Comparison of ENCODE assay signal across 23 cellular contexts in the genomic region with DNA sequence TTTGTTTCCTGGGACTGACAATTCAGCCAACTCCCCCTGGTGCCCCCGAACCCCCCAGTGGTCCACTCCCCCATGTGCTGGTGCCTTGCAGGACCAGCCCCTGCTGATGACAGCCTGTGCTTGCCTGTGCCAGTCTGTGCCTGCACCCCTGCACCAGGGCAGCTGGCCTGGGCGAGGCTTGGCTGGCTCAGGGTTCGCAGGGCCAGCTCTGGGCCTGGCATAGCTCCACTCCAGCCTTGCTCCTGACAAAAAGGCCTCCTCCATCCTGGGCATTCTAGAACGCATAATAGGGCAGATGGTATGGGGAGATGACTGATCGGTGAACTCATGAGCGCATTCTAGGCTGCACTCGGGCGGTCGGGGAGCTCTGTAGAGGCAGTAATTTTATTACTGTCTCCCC. TPM values are rescaled to one million over a fixed set of nuclear protein-coding genes. Genes with fewer than 3 reads are reported as not detected.
DNase-seq lines count a peak whose midpoint lies in the region; ATAC-seq and TF ChIP-seq lines count a peak whose summit lies in the region.
"Had no signal": no experiment of that assay in that cellular context is flagged by ENCODE, and none has a peak within 500 bp of the region (broad histone marks: within the 10 kb centered on the region; RNA-seq: fewer than 3 reads in every experiment).

No MANE protein-coding gene starts in this region.

- H3K27ac Mint-ChIP-seq in brain (peak overlapping the region; percentile 56 to 98 (median 84)), progenitor cell of endocrine pancreas (no peak overlapping the region)
- no peak overlapping the region for H3K27ac Mint-ChIP-seq in activated CD8-positive, alpha-beta T cell treated with anti-CD3 and anti-CD28 coated beads for 36 hours
- H3K27ac Mint-ChIP-seq: activated CD4-positive, alpha-beta memory T cell treated with anti-CD3 and anti-CD28 coated beads for 36 hours; activated naive CD8-positive, alpha-beta T cell; neural progenitor cell; stimulated activated naive CD8-positive, alpha-beta T cell treated with anti-CD3 and anti-CD28 coated beads, Interleukin-15, Interleukin-2, amounts not matched to agents 100 ng/mL and 50 ng/mL, for 24 hours; T-helper 1 cell treated with Interleukin-12 subunit alpha and Interleukin-12 subunit beta and Interleukin-4 antibody, amounts not matched to agents 30 μg/mL and 1 μg/mL, for 36 hours had no signal

- intact Hi-C loops in activated CD8-positive, alpha-beta T cell treated with anti-CD3 and anti-CD28 coated beads for 36 hours (cut with micrococcal nuclease): no loop called here

- CTCF ChIA-PET in activated CD8-positive, alpha-beta T cell treated with anti-CD3 and anti-CD28 coated beads for 36 hours (lab: Charles Lee): interaction anchor here (1.5 to 2.4 kb wide), 2 partner anchors 14 to 59 kb away, joined by 4 to 11 read pairs; no protein-coding TSS in a partner anchor

- H3K4me3 Mint-ChIP-seq in brain (peak overlapping the region in 4 of 5 experiments; percentile 7 to 49 (median 42)), progenitor cell of endocrine pancreas (ENCODE audit: low read depth) (no peak overlapping the region)
- H3K4me3 Mint-ChIP-seq in activated CD8-positive, alpha-beta T cell treated with anti-CD3 and anti-CD28 coated beads for 36 hours: no peak overlapping the region
- H3K4me3 Mint-ChIP-seq: activated CD4-positive, alpha-beta memory T cell treated with anti-CD3 and anti-CD28 coated beads for 36 hours; activated naive CD8-positive, alpha-beta T cell; neural progenitor cell; stimulated activated naive CD8-positive, alpha-beta T cell treated with anti-CD3 and anti-CD28 coated beads, Interleukin-15, Interleukin-2, amounts not matched to agents 100 ng/mL and 50 ng/mL, for 24 hours; T-helper 1 cell treated with Interleukin-12 subunit alpha and Interleukin-12 subunit beta and Interleukin-4 antibody, amounts not matched to agents 30 μg/mL and 1 μg/mL, for 36 hours had no signal

- no peak for ATAC-seq in activated CD8-positive, alpha-beta T cell treated with anti-CD3 and anti-CD28 coated beads for 36 hours

- H3K36me3 Mint-ChIP-seq in brain (no peaks in the 10 kb centered on the region), progenitor cell of endocrine pancreas (ENCODE audit: insufficient read depth) (no peaks in the 10 kb centered on the region)
- no peaks in the 10 kb centered on the region for H3K36me3 Mint-ChIP-seq in activated CD8-positive, alpha-beta T cell treated with anti-CD3 and anti-CD28 coated beads for 36 hours (ENCODE audit: low read depth)
- H3K36me3 Mint-ChIP-seq: activated CD4-positive, alpha-beta memory T cell treated with anti-CD3 and anti-CD28 coated beads for 36 hours; activated naive CD8-positive, alpha-beta T cell; neural progenitor cell had no signal

- TF ChIP-seq CTCF in brain (conservative IDR thresholded peaks at IDR 0.05): no peak
- no peak for TF ChIP-seq CTCF in activated CD8-positive, alpha-beta T cell treated with anti-CD3 and anti-CD28 coated beads for 36 hours (IDR thresholded peaks at IDR 0.05)
- TF ChIP-seq CTCF in progenitor cell of endocrine pancreas (IDR thresholded peaks at IDR 0.05; ENCODE audit: unreplicated experiment): no peak

- POLR2A ChIA-PET in activated CD8-positive, alpha-beta T cell treated with anti-CD3 and anti-CD28 coated beads for 36 hours (lab: Charles Lee): no interaction called here

- H3K4me1 Mint-ChIP-seq in brain (peaks cover 69% of the 10 kb centered on the region), progenitor cell of endocrine pancreas (ENCODE audit: low read depth) (no peaks in the 10 kb centered on the region)
- H3K4me1 Mint-ChIP-seq in activated CD8-positive, alpha-beta T cell treated with anti-CD3 and anti-CD28 coated beads for 36 hours (ENCODE audit: low read depth): no peaks in the 10 kb centered on the region

- DNase-seq in DMS 273 treated with DMSO at 0.1 percent for 48 hours (lab: John Stamatoyannopoulos, UW): peak; percentile 38
- peak; percentile 86 to 95 for DNase-seq in hippocampal formation (lab: John Stamatoyannopoulos, UW)
- peak; percentile 96 for DNase-seq in pons (ENCODE audit: low spot score)
- DNase-seq in stimulated activated CD4-positive, alpha-beta T cell treated with anti-CD3 and anti-CD28 coated beads, Interleukin-2, amount 100 ng/mL, for 24 hours: no peak
- no peak for DNase-seq in activated CD8-positive, alpha-beta T cell treated with anti-CD3 and anti-CD28 coated beads for 36 hours
- DNase-seq in progenitor cell of endocrine pancreas (ENCODE audit: low spot score, unreplicated experiment): no peak
- DNase-seq: activated CD4-positive, alpha-beta memory T cell treated with anti-CD3 and anti-CD28 coated beads for 36 hours; BE2C; GDM1; KG1; mammary epithelial cell; MG63; NCI-H2081; NCI-H345; tibial artery had no signal

- H3K27me3 Mint-ChIP-seq in brain (peaks cover 18% of the 10 kb centered on the region), progenitor cell of endocrine pancreas (peaks cover 54% of the 10 kb centered on the region)
- peaks cover 20% of the 10 kb centered on the region for H3K27me3 Mint-ChIP-seq in activated CD8-positive, alpha-beta T cell treated with anti-CD3 and anti-CD28 coated beads for 36 hours

- H3K9me3 Mint-ChIP-seq in brain: no peaks in the 10 kb centered on the region
- no peaks in the 10 kb centered on the region for H3K9me3 Mint-ChIP-seq in activated CD8-positive, alpha-beta T cell treated with anti-CD3 and anti-CD28 coated beads for 36 hours
- H3K9me3 Mint-ChIP-seq in progenitor cell of endocrine pancreas (ENCODE audit: low read depth): no peaks in the 10 kb centered on the region
- H3K9me3 Mint-ChIP-seq: activated CD4-positive, alpha-beta memory T cell treated with anti-CD3 and anti-CD28 coated beads for 36 hours; neural progenitor cell; stimulated activated naive CD8-positive, alpha-beta T cell treated with anti-CD3 and anti-CD28 coated beads, Interleukin-15, Interleukin-2, amounts not matched to agents 100 ng/mL and 50 ng/mL, for 24 hours; T-helper 1 cell treated with Interleukin-12 subunit alpha and Interleukin-12 subunit beta and Interleukin-4 antibody, amounts not matched to agents 30 μg/mL and 1 μg/mL, for 36 hours had no signal

RNA-seq across cellular contexts. Expression of a gene that starts 5.4 kb away (rescaled TPM):
- 114 TPM for polyA plus RNA-seq in brain (ENCODE audit: insufficient read depth, low read depth, low replicate concordance)
- total RNA-seq in activated CD8-positive, alpha-beta T cell treated with anti-CD3 and anti-CD28 coated beads for 36 hours: not detected
- not detected in 2 replicates for total RNA-seq in progenitor cell of endocrine pancreas
- total RNA-seq: activated CD4-positive, alpha-beta memory T cell treated with anti-CD3 and anti-CD28 coated beads for 36 hours; chondrocyte; kidney epithelial cell; OCI-LY7 had no signal
- polyA plus RNA-seq: mammary epithelial cell had no signal

RNA-seq across cellular contexts. Expression of a gene that starts 35.9 kb away (rescaled TPM):
- 5.9 TPM for polyA plus RNA-seq in brain (ENCODE audit: insufficient read depth, low read depth, low replicate concordance)
- total RNA-seq in activated CD8-positive, alpha-beta T cell treated with anti-CD3 and anti-CD28 coated beads for 36 hours: 1 to 10 TPM; 2.5 to 2.6 TPM
- total RNA-seq in progenitor cell of endocrine pancreas: 4.8 and 5.1 TPM in 2 replicates

Comparison
In these comparisons a context has a peak if more than half of its experiments do, and no peak if none do; other contexts are left out.
1. DNase-seq: peak in DMS 273 treated with DMSO at 0.1 percent for 48 hours (single experiment), hippocampal formation (2 of 2) and pons (single experiment); none in stimulated activated CD4-positive, alpha-beta T cell treated with anti-CD3 and anti-CD28 coated beads, Interleukin-2, amount 100 ng/mL, for 24 hours (0 of 2), activated CD8-positive, alpha-beta T cell treated with anti-CD3 and anti-CD28 coated beads for 36 hours (single experiment) and progenitor cell of endocrine pancreas (single experiment).
2. H3K27ac Mint-ChIP-seq: peak in brain (5 of 5); none in activated CD8-positive, alpha-beta T cell treated with anti-CD3 and anti-CD28 coated beads for 36 hours (single experiment) and progenitor cell of endocrine pancreas (single experiment).
3. H3K4me3 Mint-ChIP-seq: peak in brain (4 of 5); none in activated CD8-positive, alpha-beta T cell treated with anti-CD3 and anti-CD28 coated beads for 36 hours (single experiment) and progenitor cell of endocrine pancreas (single experiment).